In the genomic region with DNA sequence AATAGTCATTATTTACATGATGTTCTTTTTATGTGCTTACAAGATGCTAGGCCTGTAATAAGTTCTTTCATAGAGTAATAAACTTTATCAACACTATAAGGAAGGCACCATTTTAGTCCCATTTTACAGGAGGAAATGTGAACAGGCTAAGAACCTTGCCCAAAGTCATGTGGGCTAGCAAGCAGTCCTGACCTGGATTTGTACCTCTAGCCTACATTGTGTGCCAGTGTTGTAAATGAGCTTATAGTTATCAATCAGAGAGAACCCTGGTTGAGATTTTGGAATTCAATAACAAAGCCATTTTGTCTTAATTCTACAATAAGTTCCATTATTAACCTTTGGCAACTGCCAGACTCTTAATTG, we compare ENCODE assay signal across 17 cellular contexts. TPM values are rescaled to one million over a fixed set of nuclear protein-coding genes. Genes with fewer than 3 reads are reported as not detected.
DNase-seq lines count a peak whose midpoint lies in the region; ATAC-seq, FAIRE-seq and TF ChIP-seq lines count a peak whose summit lies in the region.
"Had no signal": no experiment of that assay in that cellular context is flagged by ENCODE, and none has a peak within 500 bp of the region (broad histone marks: within the 10 kb centered on the region; RNA-seq: fewer than 3 reads in every experiment).

No MANE protein-coding gene starts in this region.

- no peaks in the 10 kb centered on the region for H3K9me3 Mint-ChIP-seq in stimulated activated naive CD8-positive, alpha-beta T cell treated with anti-CD3 and anti-CD28 coated beads, Interleukin-15, Interleukin-2, amounts not matched to agents 100 ng/mL and 50 ng/mL, for 24 hours
- no peaks in the 10 kb centered on the region for H3K9me3 Mint-ChIP-seq in stimulated activated naive CD8-positive, alpha-beta T cell treated with anti-CD3 and anti-CD28 coated beads, Interleukin-15, amount 100 ng/mL, for 72 hours
- no peaks in the 10 kb centered on the region for H3K9me3 Mint-ChIP-seq in activated naive CD8-positive, alpha-beta T cell treated with anti-CD3 and anti-CD28 coated beads, Interleukin-2, amount 50 U/mL, for 24 hours
- H3K9me3 Mint-ChIP-seq in mesothelial cell of epicardium = no peaks in the 10 kb centered on the region
- H3K9me3 Mint-ChIP-seq: activated B cell treated with CpG ODN at 0.5 μM for 24 hours; T-helper 1 cell treated with Interleukin-12 subunit alpha and Interleukin-12 subunit beta and Interleukin-4 antibody, amounts not matched to agents 30 μg/mL and 1 μg/mL, for 36 hours had no signal

- H3K4me3 ChIP-seq in coronary artery = no peak overlapping the region
- H3K4me3 ChIP-seq: tibial nerve had no signal

- FAIRE-seq in H54 (lab: Jason Lieb, UNC) = no peak
- FAIRE-seq: GM18507 had no signal

- H3K27me3 Mint-ChIP-seq in stimulated activated naive CD8-positive, alpha-beta T cell treated with anti-CD3 and anti-CD28 coated beads, Interleukin-15, Interleukin-2, amounts not matched to agents 100 ng/mL and 50 ng/mL, for 24 hours = no peaks in the 10 kb centered on the region
- no peaks in the 10 kb centered on the region for H3K27me3 Mint-ChIP-seq in stimulated activated naive CD8-positive, alpha-beta T cell treated with anti-CD3 and anti-CD28 coated beads, Interleukin-15, amount 100 ng/mL, for 72 hours
- no peaks in the 10 kb centered on the region for H3K27me3 Mint-ChIP-seq in activated naive CD8-positive, alpha-beta T cell treated with anti-CD3 and anti-CD28 coated beads, Interleukin-2, amount 50 U/mL, for 24 hours
- H3K27me3 Mint-ChIP-seq in mesothelial cell of epicardium (ENCODE audit: low read depth) = no peaks in the 10 kb centered on the region
- H3K27me3 Mint-ChIP-seq: activated B cell treated with CpG ODN at 0.5 μM for 24 hours had no signal

- H3K36me3 Mint-ChIP-seq in stimulated activated naive CD8-positive, alpha-beta T cell treated with anti-CD3 and anti-CD28 coated beads, Interleukin-15, Interleukin-2, amounts not matched to agents 100 ng/mL and 50 ng/mL, for 24 hours (ENCODE audit: low read depth) = peaks cover 43% of the 10 kb centered on the region
- H3K36me3 Mint-ChIP-seq in activated naive CD8-positive, alpha-beta T cell treated with anti-CD3 and anti-CD28 coated beads, Interleukin-2, amount 50 U/mL, for 24 hours (ENCODE audit: low read depth) = peaks cover 44% of the 10 kb centered on the region
- peaks cover 24% of the 10 kb centered on the region for H3K36me3 Mint-ChIP-seq in mesothelial cell of epicardium

- no peak overlapping the region for H3K4me3 Mint-ChIP-seq in stimulated activated naive CD8-positive, alpha-beta T cell treated with anti-CD3 and anti-CD28 coated beads, Interleukin-15, Interleukin-2, amounts not matched to agents 100 ng/mL and 50 ng/mL, for 24 hours
- H3K4me3 Mint-ChIP-seq in stimulated activated naive CD8-positive, alpha-beta T cell treated with anti-CD3 and anti-CD28 coated beads, Interleukin-15, amount 100 ng/mL, for 72 hours = no peak overlapping the region
- H3K4me3 Mint-ChIP-seq in activated naive CD8-positive, alpha-beta T cell treated with anti-CD3 and anti-CD28 coated beads, Interleukin-2, amount 50 U/mL, for 24 hours = no peak overlapping the region
- no peak overlapping the region for H3K4me3 Mint-ChIP-seq in mesothelial cell of epicardium
- H3K4me3 Mint-ChIP-seq: activated B cell treated with CpG ODN at 0.5 μM for 24 hours; T-helper 1 cell treated with Interleukin-12 subunit alpha and Interleukin-12 subunit beta and Interleukin-4 antibody, amounts not matched to agents 30 μg/mL and 1 μg/mL, for 36 hours had no signal

- TF ChIP-seq CTCF in mesothelial cell of epicardium (IDR thresholded peaks at IDR 0.05; ENCODE audit: unreplicated experiment) (no peak), coronary artery (IDR thresholded peaks at IDR 0.05) (no peak)

- TF ChIP-seq POLR2A in H54 (IDR thresholded peaks at IDR 0.05; ENCODE audit: low read depth, low read length) = no peak

- no peak overlapping the region for H3K27ac ChIP-seq in coronary artery

- H3K4me1 Mint-ChIP-seq in stimulated activated naive CD8-positive, alpha-beta T cell treated with anti-CD3 and anti-CD28 coated beads, Interleukin-15, Interleukin-2, amounts not matched to agents 100 ng/mL and 50 ng/mL, for 24 hours (ENCODE audit: low read depth) = peaks cover 24% of the 10 kb centered on the region
- peaks cover 31% of the 10 kb centered on the region for H3K4me1 Mint-ChIP-seq in stimulated activated naive CD8-positive, alpha-beta T cell treated with anti-CD3 and anti-CD28 coated beads, Interleukin-15, amount 100 ng/mL, for 72 hours
- H3K4me1 Mint-ChIP-seq in activated naive CD8-positive, alpha-beta T cell treated with anti-CD3 and anti-CD28 coated beads, Interleukin-2, amount 50 U/mL, for 24 hours = peaks cover 20% of the 10 kb centered on the region
- H3K4me1 Mint-ChIP-seq in mesothelial cell of epicardium = no peaks in the 10 kb centered on the region

- no peak for DNase-seq in stimulated activated naive CD8-positive, alpha-beta T cell treated with anti-CD3 and anti-CD28 coated beads, Interleukin-15, amount 100 ng/mL, for 72 hours
- DNase-seq in activated naive CD8-positive, alpha-beta T cell treated with anti-CD3 and anti-CD28 coated beads, Interleukin-2, amount 50 U/mL, for 24 hours = no peak
- DNase-seq in mesothelial cell of epicardium (ENCODE audit: low spot score in 2 of 2, unreplicated experiment in 2 of 2) (no peak), coronary artery (ENCODE audit: low spot score) (no peak), H54 (ENCODE audit: insufficient read length, low spot score) (no peak)
- DNase-seq: activated B cell treated with CpG ODN at 0.5 μM for 24 hours, erythroblast, Kasumi-1, NCI-H1417 had no signal

- no peak for ATAC-seq in stimulated activated naive CD8-positive, alpha-beta T cell treated with anti-CD3 and anti-CD28 coated beads, Interleukin-15, amount 100 ng/mL, for 72 hours
- no peak for ATAC-seq in activated naive CD8-positive, alpha-beta T cell treated with anti-CD3 and anti-CD28 coated beads, Interleukin-2, amount 50 U/mL, for 24 hours
- ATAC-seq in HG02840 (IDR thresholded peaks at IDR 0.05; ENCODE audit: low FRiP score, unreplicated experiment) = no peak
- no peak for ATAC-seq in HG03460 (IDR thresholded peaks at IDR 0.05; ENCODE audit: unreplicated experiment)

- peak overlapping the region; percentile 17 for H3K27ac Mint-ChIP-seq in stimulated activated naive CD8-positive, alpha-beta T cell treated with anti-CD3 and anti-CD28 coated beads, Interleukin-15, Interleukin-2, amounts not matched to agents 100 ng/mL and 50 ng/mL, for 24 hours
- H3K27ac Mint-ChIP-seq in stimulated activated naive CD8-positive, alpha-beta T cell treated with anti-CD3 and anti-CD28 coated beads, Interleukin-15, amount 100 ng/mL, for 72 hours = no peak overlapping the region
- H3K27ac Mint-ChIP-seq in activated naive CD8-positive, alpha-beta T cell treated with anti-CD3 and anti-CD28 coated beads, Interleukin-2, amount 50 U/mL, for 24 hours = peak overlapping the region; percentile 68
- peak overlapping the region; percentile 14 for H3K27ac Mint-ChIP-seq in mesothelial cell of epicardium
- H3K27ac Mint-ChIP-seq: activated B cell treated with CpG ODN at 0.5 μM for 24 hours; T-helper 1 cell treated with Interleukin-12 subunit alpha and Interleukin-12 subunit beta and Interleukin-4 antibody, amounts not matched to agents 30 μg/mL and 1 μg/mL, for 36 hours had no signal

RNA-seq across cellular contexts. Expression of gene TBKBP1, which starts 6.7 kb away (rescaled TPM):
- 49.8 to 53.9 TPM (median 52.7 TPM) in 3 replicates for total RNA-seq in mesothelial cell of epicardium

RNA-seq across cellular contexts. Expression of gene KPNB1, which starts 37.6 kb away (rescaled TPM):
- total RNA-seq in mesothelial cell of epicardium = 284 to 314 TPM (median 302 TPM) in 3 replicates

RNA-seq across cellular contexts. Expression of gene TBX21, which starts 45.7 kb away (rescaled TPM):
- not detected in 3 replicates for total RNA-seq in mesothelial cell of epicardium
- total RNA-seq: kidney epithelial cell, renal cortical epithelial cell had no signal

Comparison
In these comparisons a context has a peak if more than half of its experiments do, and no peak if none do; other contexts are left out.
1. H3K27ac Mint-ChIP-seq: peak in stimulated activated naive CD8-positive, alpha-beta T cell treated with anti-CD3 and anti-CD28 coated beads, Interleukin-15, Interleukin-2, amounts not matched to agents 100 ng/mL and 50 ng/mL, for 24 hours (single experiment), activated naive CD8-positive, alpha-beta T cell treated with anti-CD3 and anti-CD28 coated beads, Interleukin-2, amount 50 U/mL, for 24 hours (single experiment) and mesothelial cell of epicardium (single experiment); none in stimulated activated naive CD8-positive, alpha-beta T cell treated with anti-CD3 and anti-CD28 coated beads, Interleukin-15, amount 100 ng/mL, for 72 hours (0 of 2).